In the genomic region with DNA sequence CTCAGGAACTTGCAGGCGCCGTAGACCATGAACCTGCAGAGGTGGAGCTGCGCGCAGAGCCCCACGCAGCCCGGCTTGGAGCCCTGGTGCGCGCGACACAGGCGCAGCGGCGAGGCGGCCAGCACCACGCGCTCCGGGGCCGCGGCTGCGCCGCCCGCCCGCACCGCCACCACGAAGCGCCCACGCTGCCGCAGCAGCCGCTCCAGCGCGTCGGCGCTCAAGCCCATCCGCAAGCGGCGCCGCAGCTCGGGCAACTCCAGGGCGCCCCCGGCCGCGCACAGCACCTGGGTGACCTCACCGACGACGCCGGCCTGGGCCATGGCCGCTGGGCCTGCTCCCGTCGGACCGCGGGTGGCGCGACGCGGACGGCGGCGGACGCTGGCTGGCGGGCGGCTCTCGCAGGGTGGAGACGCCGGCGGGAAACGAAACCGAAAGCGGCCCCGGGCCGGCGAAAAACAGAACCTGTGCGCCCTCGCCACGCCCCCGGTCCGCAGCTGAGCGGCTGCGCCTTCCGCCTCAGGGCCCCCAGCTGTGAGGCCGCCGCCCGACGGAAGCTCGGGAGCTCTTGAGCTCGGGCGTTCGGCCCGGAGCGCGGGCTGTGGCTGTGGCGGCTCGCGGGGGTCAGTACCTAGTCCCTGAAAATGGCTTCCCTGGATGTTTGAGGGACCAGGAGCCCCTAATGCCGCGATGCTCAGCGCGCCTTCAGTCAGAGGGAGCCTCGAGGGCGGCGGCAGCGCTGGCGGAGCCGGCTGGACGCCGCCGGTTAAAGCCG, we compare ENCODE assay signal across 1 cellular context.
TF ChIP-seq lines count a peak whose summit lies in the region.

A gene with protein sequence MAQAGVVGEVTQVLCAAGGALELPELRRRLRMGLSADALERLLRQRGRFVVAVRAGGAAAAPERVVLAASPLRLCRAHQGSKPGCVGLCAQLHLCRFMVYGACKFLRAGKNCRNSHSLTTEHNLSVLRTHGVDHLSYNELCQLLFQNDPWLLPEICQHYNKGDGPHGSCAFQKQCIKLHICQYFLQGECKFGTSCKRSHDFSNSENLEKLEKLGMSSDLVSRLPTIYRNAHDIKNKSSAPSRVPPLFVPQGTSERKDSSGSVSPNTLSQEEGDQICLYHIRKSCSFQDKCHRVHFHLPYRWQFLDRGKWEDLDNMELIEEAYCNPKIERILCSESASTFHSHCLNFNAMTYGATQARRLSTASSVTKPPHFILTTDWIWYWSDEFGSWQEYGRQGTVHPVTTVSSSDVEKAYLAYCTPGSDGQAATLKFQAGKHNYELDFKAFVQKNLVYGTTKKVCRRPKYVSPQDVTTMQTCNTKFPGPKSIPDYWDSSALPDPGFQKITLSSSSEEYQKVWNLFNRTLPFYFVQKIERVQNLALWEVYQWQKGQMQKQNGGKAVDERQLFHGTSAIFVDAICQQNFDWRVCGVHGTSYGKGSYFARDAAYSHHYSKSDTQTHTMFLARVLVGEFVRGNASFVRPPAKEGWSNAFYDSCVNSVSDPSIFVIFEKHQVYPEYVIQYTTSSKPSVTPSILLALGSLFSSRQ (minus strand): TSS at position 424 of the 772 bp plus-strand sequence. CDS start 104 bp downstream, at position 320.

TF ChIP-seq in HepG2, 621 proteins besides CTCF, POLR2A, EP300 and RAD21 (continued from another document and continues in another):
- no peak for TF ChIP-seq NFE2 (CRISPR knock-in tag; IDR thresholded peaks at IDR 0.05)
- TF ChIP-seq CCAR2 (optimal IDR thresholded peaks at IDR 0.05; ENCODE audit: low read depth, low read length) = no peak
- TF ChIP-seq FLYWCH1 (CRISPR knock-in tag; IDR thresholded peaks at IDR 0.05) = no peak
- TF ChIP-seq HOXA7 (CRISPR knock-in tag; IDR thresholded peaks at IDR 0.05) = no peak
- TF ChIP-seq ZSCAN25 (CRISPR knock-in tag; IDR thresholded peaks at IDR 0.05) = no peak
- no peak; the same call in 1 of the 2 replicates for TF ChIP-seq E2F2 (CRISPR knock-in tag; IDR thresholded peaks at IDR 0.05; ENCODE audit: borderline replicate concordance)
- peak; percentile 90 for TF ChIP-seq HNRNPK (IDR thresholded peaks at IDR 0.05; ENCODE audit: low read depth, low read length, poor library complexity, severe bottlenecking)
- peak; percentile 98 for TF ChIP-seq ZNF777 (CRISPR knock-in tag; IDR thresholded peaks at IDR 0.05)
- no peak for TF ChIP-seq MXD4 (CRISPR knock-in tag; IDR thresholded peaks at IDR 0.05)
- TF ChIP-seq ARNT (IDR thresholded peaks at IDR 0.05) = no peak
- no peak for TF ChIP-seq FOXA3 (CRISPR knock-in tag; IDR thresholded peaks at IDR 0.05)
- peak; percentile 66; the same call in 1 of the 2 replicates for TF ChIP-seq ZSCAN5A (CRISPR knock-in tag; IDR thresholded peaks at IDR 0.05; ENCODE audit: borderline replicate concordance)
- TF ChIP-seq EZH2 (conservative IDR thresholded peaks at IDR 0.05; ENCODE audit: low read depth, low read length) = no peak
- TF ChIP-seq PITX1 (CRISPR knock-in tag; IDR thresholded peaks at IDR 0.05) = no peak
- TF ChIP-seq ZNF136 (CRISPR knock-in tag; IDR thresholded peaks at IDR 0.05; ENCODE audit: low read depth) = no peak
- no peak for TF ChIP-seq TBL1XR1 (IDR thresholded peaks at IDR 0.05; ENCODE audit: borderline replicate concordance, low read length, partially characterized antibody)
- TF ChIP-seq ERF (CRISPR knock-in tag; IDR thresholded peaks at IDR 0.05) = no peak; the same call in 1 of the 2 replicates
- TF ChIP-seq RFX1 (IDR thresholded peaks at IDR 0.05) = no peak
- TF ChIP-seq POGZ (CRISPR knock-in tag; IDR thresholded peaks at IDR 0.05) = peak; percentile 65
- TF ChIP-seq KAT7 (CRISPR knock-in tag; IDR thresholded peaks at IDR 0.05; ENCODE audit: borderline replicate concordance) = no peak
- TF ChIP-seq KLF12 (CRISPR knock-in tag; IDR thresholded peaks at IDR 0.05; ENCODE audit: borderline replicate concordance) = peak; percentile 52; the same call in 1 of the 2 replicates
- TF ChIP-seq MIER2 (CRISPR knock-in tag; IDR thresholded peaks at IDR 0.05) = no peak
- TF ChIP-seq ZNF24 (IDR thresholded peaks at IDR 0.05) = no peak
- no peak for TF ChIP-seq MAFK (conservative IDR thresholded peaks at IDR 0.05 in 1 of 2, IDR thresholded peaks at IDR 0.05 in 1 of 2; ENCODE audit: low read length in 2 of 2)
- TF ChIP-seq ZNF549 (CRISPR knock-in tag; IDR thresholded peaks at IDR 0.05) = no peak
- TF ChIP-seq ZNF790 (CRISPR knock-in tag; IDR thresholded peaks at IDR 0.05; ENCODE audit: borderline replicate concordance) = no peak; the same call in 1 of the 2 replicates
- no peak for TF ChIP-seq ZNF331 (CRISPR knock-in tag; IDR thresholded peaks at IDR 0.05)
- TF ChIP-seq, protein P1, sequence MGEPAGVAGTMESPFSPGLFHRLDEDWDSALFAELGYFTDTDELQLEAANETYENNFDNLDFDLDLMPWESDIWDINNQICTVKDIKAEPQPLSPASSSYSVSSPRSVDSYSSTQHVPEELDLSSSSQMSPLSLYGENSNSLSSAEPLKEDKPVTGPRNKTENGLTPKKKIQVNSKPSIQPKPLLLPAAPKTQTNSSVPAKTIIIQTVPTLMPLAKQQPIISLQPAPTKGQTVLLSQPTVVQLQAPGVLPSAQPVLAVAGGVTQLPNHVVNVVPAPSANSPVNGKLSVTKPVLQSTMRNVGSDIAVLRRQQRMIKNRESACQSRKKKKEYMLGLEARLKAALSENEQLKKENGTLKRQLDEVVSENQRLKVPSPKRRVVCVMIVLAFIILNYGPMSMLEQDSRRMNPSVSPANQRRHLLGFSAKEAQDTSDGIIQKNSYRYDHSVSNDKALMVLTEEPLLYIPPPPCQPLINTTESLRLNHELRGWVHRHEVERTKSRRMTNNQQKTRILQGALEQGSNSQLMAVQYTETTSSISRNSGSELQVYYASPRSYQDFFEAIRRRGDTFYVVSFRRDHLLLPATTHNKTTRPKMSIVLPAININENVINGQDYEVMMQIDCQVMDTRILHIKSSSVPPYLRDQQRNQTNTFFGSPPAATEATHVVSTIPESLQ (CRISPR knock-in tag; conservative IDR thresholded peaks at IDR 0.05) = no peak
- TF ChIP-seq HMGXB3 (CRISPR knock-in tag; IDR thresholded peaks at IDR 0.05; ENCODE audit: borderline replicate concordance) = no peak
- no peak for TF ChIP-seq ZNF782 (CRISPR knock-in tag; IDR thresholded peaks at IDR 0.05; ENCODE audit: borderline replicate concordance)
- no peak for TF ChIP-seq ZNF512 (CRISPR knock-in tag; IDR thresholded peaks at IDR 0.05)
- no peak for TF ChIP-seq HCFC1 (IDR thresholded peaks at IDR 0.05; ENCODE audit: low read depth, low read length)
- peak; percentile 88 for TF ChIP-seq ZBTB33 (CRISPR knock-in tag; IDR thresholded peaks at IDR 0.05)
- no peak for TF ChIP-seq ZNF607 (CRISPR knock-in tag; IDR thresholded peaks at IDR 0.05; ENCODE audit: borderline replicate concordance)
- no peak for TF ChIP-seq CHD2 (IDR thresholded peaks at IDR 0.05; ENCODE audit: low read depth, low read length)
- no peak for TF ChIP-seq HIC2 (CRISPR knock-in tag; IDR thresholded peaks at IDR 0.05; ENCODE audit: low read depth)
- TF ChIP-seq ZNF766 (CRISPR knock-in tag; IDR thresholded peaks at IDR 0.05; ENCODE audit: borderline replicate concordance) = no peak; the same call in 1 of the 2 replicates
- TF ChIP-seq ZNF616 (CRISPR knock-in tag; IDR thresholded peaks at IDR 0.05; ENCODE audit: low read depth) = peak; percentile 80; the same call in 1 of the 2 replicates
- TF ChIP-seq ZC3H13 (CRISPR knock-in tag; IDR thresholded peaks at IDR 0.05) = no peak
- TF ChIP-seq ZNF10 (CRISPR knock-in tag; IDR thresholded peaks at IDR 0.05; ENCODE audit: borderline replicate concordance, low read depth) = no peak
- TF ChIP-seq NFYC (CRISPR knock-in tag; IDR thresholded peaks at IDR 0.05) = no peak
